Comparison of ENCODE assay signal across 8 cellular contexts in genomic region chr16:49855822-49856740, GRCh38. TPM values are rescaled to one million over a fixed set of nuclear protein-coding genes. Genes with fewer than 3 reads are reported as not detected.
DNase-seq lines count a peak whose midpoint lies in the region; ATAC-seq and TF ChIP-seq lines count a peak whose summit lies in the region.

ZNF423 (minus strand) TSS chr16:49856112; CDS start chr16:49855774, 338 bp downstream.

- peak within 1 kb of the TSS; percentile 94 for H3K27ac Mint-ChIP-seq in neural crest cell (ENCODE audit: unreplicated experiment)

- H3K27me3 ChIP-seq in PC-3 (ENCODE audit: low read length) (peaks cover 69% of the 10 kb centered on the region), esophagus (ENCODE audit: control insufficient read depth in 1 of 2, insufficient read depth in 2 of 2, low read length in 2 of 2) (no peaks in the 10 kb centered on the region)

- POLR2A ChIA-PET in PC-3 (lab: Charles Lee; ENCODE audit: unreplicated experiment): no interaction called here

- peak; percentile 5 for ATAC-seq in GM18867 (IDR thresholded peaks at IDR 0.05; ENCODE audit: unreplicated experiment)
- no peak for ATAC-seq in PC-3
- ATAC-seq in HG03565 (IDR thresholded peaks at IDR 0.05; ENCODE audit: unreplicated experiment): no peak

- H3F3A ChIP-seq in PC-3 (ENCODE audit: low read length, unreplicated experiment): no peaks in the 10 kb centered on the region

- peaks cover 3% of the 10 kb centered on the region for H3K36me3 Mint-ChIP-seq in neural crest cell (ENCODE audit: low read depth)

- H3K36me3 ChIP-seq in PC-3 (ENCODE audit: low read depth, low read length): no peaks in the 10 kb centered on the region
- H3K36me3 ChIP-seq in esophagus (ENCODE audit: control insufficient read depth in 2 of 2, insufficient read depth in 2 of 2, low read length in 1 of 2): no peaks in the 10 kb centered on the region

- no peaks in the 10 kb centered on the region for H4K20me1 ChIP-seq in PC-3 (ENCODE audit: low read length)

- no peaks in the 10 kb centered on the region for H3K9me3 ChIP-seq in PC-3 (ENCODE audit: low read length)
- no peaks in the 10 kb centered on the region for H3K9me3 ChIP-seq in esophagus (ENCODE audit: control insufficient read depth in 2 of 2, insufficient read depth in 1 of 2, low read depth in 1 of 2, low read length in 1 of 2)

- peaks cover 41% of the 10 kb centered on the region for H3K27me3 Mint-ChIP-seq in neural crest cell (ENCODE audit: low read depth)

- no peaks in the 10 kb centered on the region for H3K9me2 ChIP-seq in PC-3 (replicated peaks; ENCODE audit: low read length)

- peak within 1 kb of the TSS; percentile 63 for H3K4me3 ChIP-seq in PC-3 (ENCODE audit: low read length)
- peak within 1 kb of the TSS; percentile 67 to 77 for H3K4me3 ChIP-seq in esophagus (ENCODE audit: low read depth in 1 of 2, low read length in 2 of 2)

- H3K27ac ChIP-seq in PC-3 (ENCODE audit: low read length) (no peak within 1 kb of the TSS), esophagus (ENCODE audit: low read depth in 2 of 2, low read length in 1 of 2) (peak within 1 kb of the TSS; percentile 63 to 89)

- peak within 1 kb of the TSS; percentile 75 for H2AFZ ChIP-seq in PC-3 (ENCODE audit: low read length)

- no peaks in the 10 kb centered on the region for H3K4me1 ChIP-seq in PC-3 (ENCODE audit: insufficient read depth, low read length)
- H3K4me1 ChIP-seq in esophagus (ENCODE audit: control insufficient read depth in 2 of 2, insufficient read depth in 2 of 2, low read length in 1 of 2): peaks cover 0 to 3% of the 10 kb centered on the region in 2 donors

- H3K79me2 ChIP-seq in PC-3 (ENCODE audit: low read length): no peaks in the 10 kb centered on the region

- CTCF ChIA-PET in PC-3 (lab: Charles Lee): interaction anchor here (0.8 kb wide), 1 partner anchor 772 kb away, joined by 5 read pairs; no protein-coding TSS in a partner anchor

- H3K4me2 ChIP-seq in PC-3 (ENCODE audit: low read length): peak within 1 kb of the TSS; percentile 76

- H3K4me3 Mint-ChIP-seq in neural crest cell: peak within 1 kb of the TSS; percentile 93

- TF ChIP-seq CTCF in PC-3 (conservative IDR thresholded peaks at IDR 0.05; ENCODE audit: low read depth, low read length) (no peak), neural crest cell (conservative IDR thresholded peaks at IDR 0.05) (no peak)

- WGBS in esophagus, 2 donors: 0 to 1% methylated on average over 54 to 78 of the region's 82 CpGs

- DNase-seq in PC-3 (no peak), neural crest cell (ENCODE audit: low read depth, low spot score) (peak; percentile 43), T-helper 9 cell (no peak), UCSD-AML1 (lab: John Stamatoyannopoulos, UW; ENCODE audit: unreplicated experiment) (no peak), superior temporal gyrus (ENCODE audit: extremely low spot score) (no peak)

- no peaks in the 10 kb centered on the region for H3K9me3 Mint-ChIP-seq in neural crest cell

- H3K4me1 Mint-ChIP-seq in neural crest cell: peaks cover 47% of the 10 kb centered on the region

- BruUV-seq in PC-3 (replicated peaks; lab: Mats Ljungman, UMichigan): no TSS peak

- no peak within 1 kb of the TSS for H3K9ac ChIP-seq in PC-3 (ENCODE audit: low read length)

- intact Hi-C loops in PC-3 (cut with micrococcal nuclease): no loop called here

RNA-seq across cellular contexts. Expression of gene ZNF423, which starts in this region (rescaled TPM):
- total RNA-seq in PC-3 (2014; rRNA removed): not detected in 2 replicates
- polyA plus RNA-seq in esophagus: under 1 TPM; 0.53 to 0.67 TPM
- 55.0 and 55.4 TPM in 2 replicates for total RNA-seq in neural crest cell

Comparison
In these comparisons a context has a peak if more than half of its experiments do, and no peak if none do; other contexts are left out.
1. RNA of gene ZNF423 (total RNA-seq): 55.0 to 55.4 TPM in neural crest cell; not detected in PC-3; every median in the first group is over 10 times any median in the second.